24 cellular contexts compared by ENCODE assay signal in genomic region chr3:99635348-99635747, GRCh38. TPM values are rescaled to one million over a fixed set of nuclear protein-coding genes. Genes with fewer than 3 reads are reported as not detected.
DNase-seq lines count a peak whose midpoint lies in the region; ATAC-seq, FAIRE-seq and TF ChIP-seq lines count a peak whose summit lies in the region.
"Had no signal": no experiment of that assay in that cellular context is flagged by ENCODE, and none has a peak within 500 bp of the region (broad histone marks: within the 10 kb centered on the region; RNA-seq: fewer than 3 reads in every experiment).

No MANE protein-coding gene starts in this region.

- no peak for FAIRE-seq in keratinocyte (lab: Jason Lieb, UNC)
- FAIRE-seq: GM12892, GM19239, HTR-8/SVneo had no signal

- H3K27ac ChIP-seq in RWPE2 (ENCODE audit: poor library complexity, severe bottlenecking) (peak overlapping the region; percentile 99), keratinocyte (ENCODE audit: control insufficient read depth, insufficient read depth, low read length) (no peak overlapping the region), thoracic aorta (peak overlapping the region in 1 of 2 donors; percentile 97)
- H3K27ac ChIP-seq: RWPE1, SK-N-MC had no signal

- H3K4me1 ChIP-seq in RWPE2 (ENCODE audit: insufficient read depth, poor library complexity, severe bottlenecking) (peaks cover 48% of the 10 kb centered on the region), keratinocyte (ENCODE audit: control insufficient read depth, extremely low read depth, insufficient read depth, low read length) (peaks cover 35% of the 10 kb centered on the region), thoracic aorta (ENCODE audit: control insufficient read depth in 1 of 2, low read depth in 2 of 2) (peaks cover 8 to 14% of the 10 kb centered on the region in 2 donors)

- peak overlapping the region; percentile 3 for H3K27ac Mint-ChIP-seq in Calu3 (ENCODE audit: unreplicated experiment)

- H4K20me1 ChIP-seq in keratinocyte (ENCODE audit: control insufficient read depth, extremely low read depth, insufficient read depth, low read length), result no peaks in the 10 kb centered on the region

- H3K36me3 ChIP-seq in RWPE2 (ENCODE audit: low read depth) (peaks cover 8% of the 10 kb centered on the region), keratinocyte (ENCODE audit: control insufficient read depth in 2 of 2, extremely low read depth in 1 of 2, insufficient read depth in 2 of 2, low read length in 2 of 2) (no peaks in the 10 kb centered on the region), thoracic aorta (no peaks in the 10 kb centered on the region)

- ATAC-seq in RWPE2 (ENCODE audit: low read depth), result no peak
- no peak for ATAC-seq in thoracic aorta (ENCODE audit: insufficient number of reproducible peaks, low FRiP score, low read depth)
- no peak for ATAC-seq in HG02763 (IDR thresholded peaks at IDR 0.05; ENCODE audit: unreplicated experiment)

- H3K9ac ChIP-seq in keratinocyte (ENCODE audit: control insufficient read depth, extremely low read depth, insufficient read depth, low read length), result no peak overlapping the region

- CTCF ChIA-PET in Calu3 (lab: Charles Lee), result no interaction called here

- TF ChIP-seq CTCF in Calu3 (IDR thresholded peaks at IDR 0.05; ENCODE audit: unreplicated experiment), result no peak
- TF ChIP-seq CTCF in RWPE2 (IDR thresholded peaks at IDR 0.05; ENCODE audit: poor library complexity, severe bottlenecking), result no peak
- no peak for TF ChIP-seq CTCF in keratinocyte (optimal IDR thresholded peaks at IDR 0.05 in 1 of 3, IDR thresholded peaks at IDR 0.05 in 1 of 3, conservative IDR thresholded peaks at IDR 0.05 in 1 of 3; ENCODE audit: extremely low read depth in 1 of 3, insufficient read depth in 2 of 3, low read length in 3 of 3)
- no peak for TF ChIP-seq CTCF in thoracic aorta (IDR thresholded peaks at IDR 0.05)

- dilution Hi-C loops in keratinocyte (cut with MboI; ENCODE audit: extremely low pct_ligation_motif_present, low sequenced_read_pairs), result no loop called here

- H3K9me3 ChIP-seq in RWPE2 (ENCODE audit: severe bottlenecking) (no peaks in the 10 kb centered on the region), keratinocyte (ENCODE audit: control insufficient read depth, low read depth, low read length) (no peaks in the 10 kb centered on the region), thoracic aorta (no peaks in the 10 kb centered on the region)

- no TSS peak for BruUV-seq in Calu3 (replicated peaks; lab: Mats Ljungman, UMichigan)

- H3K27me3 ChIP-seq in RWPE2 (ENCODE audit: insufficient read depth, poor library complexity, severe bottlenecking), result no peaks in the 10 kb centered on the region
- no peaks in the 10 kb centered on the region for H3K27me3 ChIP-seq in keratinocyte (ENCODE audit: control insufficient read depth, extremely low read depth, insufficient read depth, low read length)
- H3K27me3 ChIP-seq in thoracic aorta (replicated peaks; ENCODE audit: insufficient read depth), result no peaks in the 10 kb centered on the region

- no peaks in the 10 kb centered on the region for H3K9me3 Mint-ChIP-seq in Calu3 (ENCODE audit: low read depth, unreplicated experiment)

- H3K4me3 Mint-ChIP-seq in Calu3 (ENCODE audit: low read depth, unreplicated experiment), result no peak overlapping the region

- no peaks in the 10 kb centered on the region for H3K9me1 ChIP-seq in keratinocyte (ENCODE audit: control insufficient read depth, extremely low read depth, insufficient read depth, low read length)

- H2AFZ ChIP-seq in keratinocyte (ENCODE audit: control insufficient read depth, low read length), result peak overlapping the region; percentile 34

- peaks cover 23% of the 10 kb centered on the region for H3K79me2 ChIP-seq in keratinocyte (ENCODE audit: control insufficient read depth, insufficient read depth, low read length)

- H3K4me2 ChIP-seq in keratinocyte (ENCODE audit: control insufficient read depth, extremely low read depth, insufficient read depth, low read depth, low read length), result no peak overlapping the region

- peaks cover 62% of the 10 kb centered on the region for H3K4me1 Mint-ChIP-seq in Calu3 (ENCODE audit: low read depth, unreplicated experiment)

- DNase-seq in Calu3, result no peak
- no peak for DNase-seq in RWPE2 (ENCODE audit: low spot score)
- DNase-seq in keratinocyte (ENCODE audit: low read depth, low spot score), result no peak
- DNase-seq in thoracic aorta (ENCODE audit: low spot score), result no peak
- no peak for DNase-seq in T-helper 1 cell
- no peak for DNase-seq in NCI-H1436 (lab: John Stamatoyannopoulos, UW)
- DNase-seq: 8988T, DMS153, DND-41, H7, KBM-7, MM.1S, NCI-H1694 treated with DMSO at 0.1 percent for 48 hours, NCI-H2081, NCI-H2171, NCI-H510A, NCI-H69, SHP77 treated with DMSO at 0.1 percent for 48 hours had no signal

- peaks cover 14% of the 10 kb centered on the region for H3K36me3 Mint-ChIP-seq in Calu3 (ENCODE audit: insufficient read depth, unreplicated experiment)

- intact Hi-C loops in Calu3 (cut with micrococcal nuclease; ENCODE audit: unreplicated experiment), result no loop called here

- H3K27me3 Mint-ChIP-seq in Calu3 (ENCODE audit: unreplicated experiment), result no peaks in the 10 kb centered on the region

- H3K4me3 ChIP-seq in RWPE2 (ENCODE audit: severe bottlenecking) (no peak overlapping the region), keratinocyte (ENCODE audit: control insufficient read depth in 2 of 3, extremely low read depth in 1 of 3, insufficient read depth in 2 of 3, low read depth in 1 of 3, low read length in 3 of 3) (no peak overlapping the region), thoracic aorta (peak overlapping the region; percentile 74)
- H3K4me3 ChIP-seq: SK-N-MC had no signal

RNA-seq across cellular contexts. Expression of gene COL8A1, which starts 3.0 kb away (rescaled TPM):
- 0.71 and 1.1 TPM in 2 replicates for total RNA-seq in Calu3 (2022)
- 98.8 to 180 TPM (median 102 TPM) in 3 replicates for polyA plus RNA-seq in keratinocyte
- polyA plus RNA-seq in keratinocyte (2011; ENCODE audit: low read depth), result 12.5 TPM
- polyA plus RNA-seq in keratinocyte (2011; cell fraction: cytosol; rRNA removed), result 27.9 and 31.0 TPM in 2 replicates
- 202 and 239 TPM in 2 replicates for polyA plus RNA-seq in keratinocyte (2011; cell fraction: nucleus; rRNA removed)
- polyA plus RNA-seq in keratinocyte (2012; ENCODE audit: low replicate concordance), result 18.4 and 115 TPM in 2 replicates
- polyA minus RNA-seq in keratinocyte, result 199 to 251 TPM (median 214 TPM) in 3 replicates
- 59.1 TPM for polyA minus RNA-seq in keratinocyte (2011; cell fraction: cytosol; rRNA and poly(A)+ RNA removed)
- polyA minus RNA-seq in keratinocyte (2011; cell fraction: nucleus; rRNA and poly(A)+ RNA removed), result 197 and 453 TPM in 2 replicates
- total RNA-seq in thoracic aorta, result 100 to 1,000 TPM; 253 to 916 TPM

Comparison
In these comparisons a context has a peak if more than half of its experiments do, and no peak if none do; other contexts are left out.
1. RNA of gene COL8A1, which starts 3.0 kb away (total RNA-seq): 253 to 916 TPM in thoracic aorta; 0.71 to 1.1 TPM in Calu3; every median in the first group is over 100 times any median in the second.